In genomic region chr2:134208825-134209224, GRCh38 we compare ENCODE assay signal across 22 cellular contexts. TPM values are rescaled to one million over a fixed set of nuclear protein-coding genes. Genes with fewer than 3 reads are reported as not detected.
DNase-seq lines count a peak whose midpoint lies in the region; ATAC-seq, FAIRE-seq and TF ChIP-seq lines count a peak whose summit lies in the region.
"Had no signal": no experiment of that assay in that cellular context is flagged by ENCODE, and none has a peak within 500 bp of the region (broad histone marks: within the 10 kb centered on the region; RNA-seq: fewer than 3 reads in every experiment).

No MANE protein-coding gene starts in this region.

- 65 to 82% methylated on average over 2 of the region's 2 CpGs for WGBS in transverse colon (ENCODE audit: low coverage in 1 of 2), 2 donors

- H3K27ac ChIP-seq in OCI-LY7 (ENCODE audit: low read depth, low read length, poor library complexity, severe bottlenecking), result no peak overlapping the region
- no peak overlapping the region for H3K27ac ChIP-seq in vagina
- H3K27ac ChIP-seq in transverse colon, result no peak overlapping the region
- H3K27ac ChIP-seq: brain microvascular endothelial cell, coronary artery had no signal

- H3K4me2 ChIP-seq in OCI-LY7 (ENCODE audit: low read length), result 0 out of 2 replicates have a peak overlapping the region, but pooled peaks have one; percentile 14

- H3K9me2 ChIP-seq in OCI-LY7 (ENCODE audit: insufficient read depth, low read length), result no peaks in the 10 kb centered on the region

- in situ Hi-C loops in transverse colon (cut with MboI; ENCODE audit: low pct_ligation_motif_present in 1 of 4, low pct_unique_long_range_greater_than_20kb in 1 of 4, low sequenced_read_pairs in 3 of 4), result loop anchor here in 2 of 4 donors (10.0 kb wide), 1 partner anchor 94 kb away; no protein-coding TSS in a partner anchor

- intact Hi-C loops in OCI-LY7 (cut with micrococcal nuclease; ENCODE audit: unreplicated experiment), result loop anchor here (5.0 kb wide), 2 partner anchors 92 to 322 kb away; no protein-coding TSS in a partner anchor
- intact Hi-C loops in vagina (cut with DNase I), result no loop called here
- intact Hi-C loops in transverse colon (cut with DNase I; ENCODE audit: low total_unique reads), result no loop called here

- TF ChIP-seq EP300 in transverse colon (IDR thresholded peaks at IDR 0.05; ENCODE audit: low read depth), result no peak

- H3K36me3 ChIP-seq in OCI-LY7 (ENCODE audit: insufficient read depth, low read length) (no peaks in the 10 kb centered on the region; the same call in 1 of the 2 replicates), vagina (no peaks in the 10 kb centered on the region), transverse colon (no peaks in the 10 kb centered on the region)
- H3K36me3 ChIP-seq: brain microvascular endothelial cell had no signal

- ATAC-seq in left lobe of liver (peak; percentile 45), GM19395 (IDR thresholded peaks at IDR 0.05; ENCODE audit: unreplicated experiment) (no peak)
- ATAC-seq: T-cell had no signal

- peak; percentile 36 to 59 for DNase-seq in AML-193 (lab: John Stamatoyannopoulos, UW)
- no peak for DNase-seq in GM12891 (ENCODE audit: insufficient read length, low spot score)
- peak; percentile 30 for DNase-seq in OCI-LY7 (ENCODE audit: low spot score)
- no peak for DNase-seq in left lobe of liver (ENCODE audit: low spot score)
- no peak for DNase-seq in vagina (ENCODE audit: extremely low spot score in 2 of 2)
- no peak for DNase-seq in transverse colon
- no peak for DNase-seq in activated CD8-positive, alpha-beta memory T cell treated with anti-CD3 and anti-CD28 coated beads for 24 hours
- DNase-seq: activated CD4-positive, alpha-beta T cell treated with anti-CD3 and anti-CD28 coated beads, Interleukin-2, amount 50 U/mL, for 1 hour; activated CD8-positive, alpha-beta memory T cell treated with anti-CD3 and anti-CD28 coated beads, Interleukin-2, amount 50 U/mL, for 4 hours; activated effector memory CD4-positive, alpha-beta T cell treated with Interleukin-2 at 50 U/mL for 16 hours; brain microvascular endothelial cell; CD4-positive, alpha-beta T cell; Karpas-422; NCI-H1417; NCI-H510A; occipital lobe; right cardiac atrium; T-cell; testis had no signal

- TF ChIP-seq POLR2A in GM12891 (IDR thresholded peaks at IDR 0.05; ENCODE audit: low read depth, low read length), result no peak
- TF ChIP-seq POLR2A in vagina (IDR thresholded peaks at IDR 0.05), result no peak
- TF ChIP-seq POLR2A in transverse colon (IDR thresholded peaks at IDR 0.05), result no peak

- FAIRE-seq in GM12891 (lab: Jason Lieb, UNC), result no peak
- FAIRE-seq: H1 had no signal

- BruUV-seq in OCI-LY7 (replicated peaks; lab: Mats Ljungman, UMichigan), result no TSS peak

- H3K4me1 ChIP-seq in OCI-LY7 (ENCODE audit: insufficient read depth, low read length, poor library complexity, severe bottlenecking) (peaks cover 52% of the 10 kb centered on the region), vagina (peaks cover 16% of the 10 kb centered on the region), transverse colon (peaks cover 0 to 31% (median 2%) of the 10 kb centered on the region in 4 donors)

- no peak overlapping the region for H2AFZ ChIP-seq in OCI-LY7 (ENCODE audit: low read length)

- peaks cover 11% of the 10 kb centered on the region; the same call in 1 of the 2 replicates for H4K20me1 ChIP-seq in OCI-LY7 (ENCODE audit: insufficient read depth, low read length)

- peaks cover 23% of the 10 kb centered on the region; the same call in 1 of the 2 replicates for H3K79me2 ChIP-seq in OCI-LY7 (ENCODE audit: insufficient read depth, low read depth, low read length)

- no peaks in the 10 kb centered on the region for H3K9me3 ChIP-seq in OCI-LY7 (ENCODE audit: low read length)
- H3K9me3 ChIP-seq in vagina, result no peaks in the 10 kb centered on the region
- H3K9me3 ChIP-seq in transverse colon, result no peaks in the 10 kb centered on the region
- H3K9me3 ChIP-seq: testis had no signal

- CTCF ChIA-PET in OCI-LY7 (lab: Charles Lee; ENCODE audit: unreplicated experiment), result no interaction called here

- H3K4me3 ChIP-seq in OCI-LY7 (ENCODE audit: low read depth, low read length, poor library complexity, severe bottlenecking) (no peak overlapping the region), vagina (no peak overlapping the region), transverse colon (no peak overlapping the region)
- H3K4me3 ChIP-seq: coronary artery, testis had no signal

- no peak for TF ChIP-seq CTCF in OCI-LY7 (conservative IDR thresholded peaks at IDR 0.05; ENCODE audit: low read length)
- no peak for TF ChIP-seq CTCF in vagina (IDR thresholded peaks at IDR 0.05)
- no peak for TF ChIP-seq CTCF in transverse colon (IDR thresholded peaks at IDR 0.05)

- H3K27me3 ChIP-seq in vagina (no peaks in the 10 kb centered on the region), transverse colon (no peaks in the 10 kb centered on the region)
- H3K27me3 ChIP-seq: brain microvascular endothelial cell, testis had no signal

- POLR2A ChIA-PET in OCI-LY7 (lab: Charles Lee), result interaction anchor here (0.6 to 1.8 kb wide), 7 partner anchors 10 to 206 kb away, joined by 3 to 8 read pairs (median 3); no protein-coding TSS in a partner anchor

TF ChIP-seq in GM12891, 5 proteins besides CTCF, POLR2A, EP300 and RAD21:
- TF ChIP-seq SPI1 (IDR thresholded peaks at IDR 0.05; ENCODE audit: low read depth, low read length), result peak; percentile 67
- no peak for TF ChIP-seq POU2F2 (IDR thresholded peaks at IDR 0.05; ENCODE audit: low read depth, low read length)
- no peak for TF ChIP-seq TAF1 (IDR thresholded peaks at IDR 0.05; ENCODE audit: low read depth, low read length)

RNA-seq across cellular contexts. Expression of gene MGAT5, which starts 45.0 kb away (rescaled TPM):
- polyA plus RNA-seq in GM12891 (2012; ENCODE audit: low read depth, missing spikeins), result 27.6 TPM
- total RNA-seq in OCI-LY7 (2014; rRNA removed; shearing (Covaris generic)), result 39.1 and 60.8 TPM in 2 replicates
- total RNA-seq in OCI-LY7 (2022) (58.4 and 68.0 TPM in 2 replicates), left lobe of liver (7.5 TPM), vagina (16.7 TPM), transverse colon (10 to 100 TPM; 23.6 to 67.6 (median 55.2) TPM)

Comparison
In these comparisons a context has a peak if more than half of its experiments do, and no peak if none do; other contexts are left out.
1. DNase-seq: peak in AML-193 (2 of 2) and OCI-LY7 (single experiment); none in GM12891 (single experiment), left lobe of liver (single experiment), vagina (0 of 2), transverse colon (single experiment) and activated CD8-positive, alpha-beta memory T cell treated with anti-CD3 and anti-CD28 coated beads for 24 hours (single experiment).